ENCODE assay signal across 1 cellular context in the genomic region with DNA sequence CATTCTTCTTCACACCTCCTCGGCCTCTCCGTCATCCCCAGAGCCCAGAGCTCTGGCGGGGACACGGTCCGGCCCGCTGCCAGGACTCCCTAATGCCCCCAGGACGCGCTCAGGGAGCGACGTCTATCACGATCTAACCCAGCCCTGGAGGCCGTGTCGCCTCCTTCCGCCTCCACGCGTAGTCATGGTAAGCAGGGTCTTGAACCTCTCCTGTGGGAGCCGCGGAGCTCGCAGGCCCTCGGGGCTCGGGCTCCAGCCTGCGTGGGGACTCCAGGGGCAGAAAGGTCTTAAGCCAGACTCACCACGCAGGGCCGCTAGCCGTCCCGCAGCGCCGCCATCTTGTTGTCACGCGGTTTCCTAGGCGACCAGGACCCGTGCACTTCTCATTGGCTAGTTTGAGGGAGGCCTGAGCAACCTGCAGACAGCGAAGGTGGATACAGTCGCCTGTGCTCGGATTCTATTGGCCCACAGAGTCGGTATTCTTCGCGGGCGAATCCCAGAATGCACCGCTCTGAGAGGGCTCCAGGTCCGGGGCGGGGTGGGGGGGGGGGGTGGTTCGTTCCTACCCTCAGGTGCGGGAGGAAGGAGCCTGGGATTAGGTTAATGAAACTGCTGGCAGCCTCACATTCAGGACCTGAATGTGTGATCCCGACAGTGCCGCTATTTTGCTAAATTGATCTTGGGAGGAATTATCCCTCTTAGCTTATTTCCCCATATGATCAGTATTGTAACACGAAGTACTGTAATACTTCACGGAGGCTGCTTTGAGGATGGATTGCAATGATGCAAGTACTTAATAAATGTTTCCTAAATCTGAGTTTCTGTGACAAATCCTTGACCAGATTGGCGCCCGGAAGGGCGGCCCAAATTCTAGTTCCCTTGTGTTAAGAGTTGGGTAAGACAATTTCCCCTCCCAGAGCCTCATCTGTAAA.
TF ChIP-seq lines count a peak whose summit lies in the region.

A gene with protein sequence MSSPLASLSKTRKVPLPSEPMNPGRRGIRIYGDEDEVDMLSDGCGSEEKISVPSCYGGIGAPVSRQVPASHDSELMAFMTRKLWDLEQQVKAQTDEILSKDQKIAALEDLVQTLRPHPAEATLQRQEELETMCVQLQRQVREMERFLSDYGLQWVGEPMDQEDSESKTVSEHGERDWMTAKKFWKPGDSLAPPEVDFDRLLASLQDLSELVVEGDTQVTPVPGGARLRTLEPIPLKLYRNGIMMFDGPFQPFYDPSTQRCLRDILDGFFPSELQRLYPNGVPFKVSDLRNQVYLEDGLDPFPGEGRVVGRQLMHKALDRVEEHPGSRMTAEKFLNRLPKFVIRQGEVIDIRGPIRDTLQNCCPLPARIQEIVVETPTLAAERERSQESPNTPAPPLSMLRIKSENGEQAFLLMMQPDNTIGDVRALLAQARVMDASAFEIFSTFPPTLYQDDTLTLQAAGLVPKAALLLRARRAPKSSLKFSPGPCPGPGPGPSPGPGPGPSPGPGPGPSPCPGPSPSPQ (minus strand): TSS at position 347 of the 932 bp plus-strand sequence. CDS start 3,753 bp downstream, outside the sequence.

TF ChIP-seq in SK-N-SH, 30 proteins besides CTCF, POLR2A, EP300 and RAD21 (continued from another document):
- TF ChIP-seq MXI1 (IDR thresholded peaks at IDR 0.05; ENCODE audit: low read depth, low read length) (peak; percentile 98), NRF1 (IDR thresholded peaks at IDR 0.05; ENCODE audit: low read depth, low read length) (peak; percentile 73), GABPA (IDR thresholded peaks at IDR 0.05; ENCODE audit: low read depth) (no peak), EZH2phosphoT487 (IDR thresholded peaks at IDR 0.05; ENCODE audit: borderline replicate concordance, low read depth) (no peak), POLR2AphosphoS5 (IDR thresholded peaks at IDR 0.05; ENCODE audit: low read depth, low read length) (peak; percentile 45), SIN3A (IDR thresholded peaks at IDR 0.05; ENCODE audit: borderline replicate concordance, low read depth, low read length) (peak; percentile 81; the same call in 1 of the 2 replicates), YY1 (IDR thresholded peaks at IDR 0.05; ENCODE audit: low read depth) (peak; percentile 97), FOXM1 (IDR thresholded peaks at IDR 0.05; ENCODE audit: low read depth) (peak; percentile 69; the same call in 1 of the 2 replicates), NFIC (IDR thresholded peaks at IDR 0.05; ENCODE audit: borderline replicate concordance) (no peak)
- TF ChIP-seq, protein P1, sequence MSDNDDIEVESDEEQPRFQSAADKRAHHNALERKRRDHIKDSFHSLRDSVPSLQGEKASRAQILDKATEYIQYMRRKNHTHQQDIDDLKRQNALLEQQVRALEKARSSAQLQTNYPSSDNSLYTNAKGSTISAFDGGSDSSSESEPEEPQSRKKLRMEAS (IDR thresholded peaks at IDR 0.05; ENCODE audit: low read depth) = peak; percentile 66
- TF ChIP-seq, protein P2, sequence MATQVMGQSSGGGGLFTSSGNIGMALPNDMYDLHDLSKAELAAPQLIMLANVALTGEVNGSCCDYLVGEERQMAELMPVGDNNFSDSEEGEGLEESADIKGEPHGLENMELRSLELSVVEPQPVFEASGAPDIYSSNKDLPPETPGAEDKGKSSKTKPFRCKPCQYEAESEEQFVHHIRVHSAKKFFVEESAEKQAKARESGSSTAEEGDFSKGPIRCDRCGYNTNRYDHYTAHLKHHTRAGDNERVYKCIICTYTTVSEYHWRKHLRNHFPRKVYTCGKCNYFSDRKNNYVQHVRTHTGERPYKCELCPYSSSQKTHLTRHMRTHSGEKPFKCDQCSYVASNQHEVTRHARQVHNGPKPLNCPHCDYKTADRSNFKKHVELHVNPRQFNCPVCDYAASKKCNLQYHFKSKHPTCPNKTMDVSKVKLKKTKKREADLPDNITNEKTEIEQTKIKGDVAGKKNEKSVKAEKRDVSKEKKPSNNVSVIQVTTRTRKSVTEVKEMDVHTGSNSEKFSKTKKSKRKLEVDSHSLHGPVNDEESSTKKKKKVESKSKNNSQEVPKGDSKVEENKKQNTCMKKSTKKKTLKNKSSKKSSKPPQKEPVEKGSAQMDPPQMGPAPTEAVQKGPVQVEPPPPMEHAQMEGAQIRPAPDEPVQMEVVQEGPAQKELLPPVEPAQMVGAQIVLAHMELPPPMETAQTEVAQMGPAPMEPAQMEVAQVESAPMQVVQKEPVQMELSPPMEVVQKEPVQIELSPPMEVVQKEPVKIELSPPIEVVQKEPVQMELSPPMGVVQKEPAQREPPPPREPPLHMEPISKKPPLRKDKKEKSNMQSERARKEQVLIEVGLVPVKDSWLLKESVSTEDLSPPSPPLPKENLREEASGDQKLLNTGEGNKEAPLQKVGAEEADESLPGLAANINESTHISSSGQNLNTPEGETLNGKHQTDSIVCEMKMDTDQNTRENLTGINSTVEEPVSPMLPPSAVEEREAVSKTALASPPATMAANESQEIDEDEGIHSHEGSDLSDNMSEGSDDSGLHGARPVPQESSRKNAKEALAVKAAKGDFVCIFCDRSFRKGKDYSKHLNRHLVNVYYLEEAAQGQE (IDR thresholded peaks at IDR 0.05; ENCODE audit: low read depth, low read length) = no peak
